In the genomic region with DNA sequence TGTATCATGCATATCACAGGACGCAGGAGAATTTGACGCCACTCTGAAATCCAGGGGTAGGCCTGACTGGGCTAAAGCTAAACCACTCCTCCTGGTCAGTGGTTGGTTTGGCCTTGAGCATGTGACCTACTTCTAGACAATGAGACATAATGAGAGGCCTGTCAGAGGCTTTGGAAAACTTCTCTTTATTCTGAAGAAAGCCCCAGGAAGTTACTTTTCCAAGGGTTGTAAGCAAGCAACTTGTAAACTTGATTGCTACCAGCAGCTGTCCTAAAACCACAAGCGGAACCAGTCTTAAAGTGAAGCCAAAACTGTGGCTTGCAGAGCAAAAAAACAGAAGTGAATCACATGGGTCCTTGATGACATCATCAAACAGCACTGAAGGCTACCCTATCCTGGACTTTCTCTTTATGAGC, we compare ENCODE assay signal across 9 cellular contexts.
DNase-seq lines count a peak whose midpoint lies in the region; ATAC-seq, FAIRE-seq and TF ChIP-seq lines count a peak whose summit lies in the region.
"Had no signal": no experiment of that assay in that cellular context is flagged by ENCODE, and none has a peak within 500 bp of the region (broad histone marks: within the 10 kb centered on the region; RNA-seq: fewer than 3 reads in every experiment).

No MANE protein-coding gene starts in this region.

- no peaks in the 10 kb centered on the region for H3K27me3 ChIP-seq in BLaER1

- peaks cover 10% of the 10 kb centered on the region; the same call in 1 of the 2 replicates for H3K9me3 ChIP-seq in BLaER1

- peaks cover 36% of the 10 kb centered on the region for H3K4me1 ChIP-seq in BLaER1

- CTCF ChIA-PET in activated CD8-positive, alpha-beta T cell treated with anti-CD3 and anti-CD28 coated beads for 36 hours (lab: Charles Lee), result no interaction called here

- H3K36me3 ChIP-seq in BLaER1, result 0 out of 2 replicates have a peak, but pooled peaks cover 3% of the 10 kb centered on the region

- peak overlapping the region; percentile 60 for H3K27ac ChIP-seq in BLaER1

- intact Hi-C loops in activated CD8-positive, alpha-beta T cell treated with anti-CD3 and anti-CD28 coated beads for 36 hours (cut with micrococcal nuclease), result no loop called here

- TF ChIP-seq CTCF in activated CD8-positive, alpha-beta T cell treated with anti-CD3 and anti-CD28 coated beads for 36 hours (IDR thresholded peaks at IDR 0.05), result no peak
- TF ChIP-seq CTCF in osteocyte (IDR thresholded peaks at IDR 0.05), result no peak

- H3K4me3 Mint-ChIP-seq in activated CD8-positive, alpha-beta T cell treated with anti-CD3 and anti-CD28 coated beads for 36 hours, result no peak overlapping the region
- no peak overlapping the region for H3K4me3 Mint-ChIP-seq in osteocyte (ENCODE audit: unreplicated experiment)
- H3K4me3 Mint-ChIP-seq: CD8-positive, alpha-beta T cell had no signal

- no peak overlapping the region for H3K9ac ChIP-seq in BLaER1

- H4K20me1 ChIP-seq in BLaER1, result no peaks in the 10 kb centered on the region

- H3K4me3 ChIP-seq in BLaER1, result no peak overlapping the region

- DNase-seq in NAMALWA (ENCODE audit: low spot score), result peak; percentile 69
- peak; percentile 54 for DNase-seq in mucosa of gallbladder (ENCODE audit: low spot score)
- DNase-seq in frontal cortex (ENCODE audit: low spot score in 2 of 2), result no peak
- no peak for DNase-seq in NCI-H1048 (lab: John Stamatoyannopoulos, UW)
- no peak for DNase-seq in activated CD8-positive, alpha-beta T cell treated with anti-CD3 and anti-CD28 coated beads for 36 hours
- no peak for DNase-seq in osteocyte (ENCODE audit: extremely low spot score, unreplicated experiment)
- DNase-seq: CD8-positive, alpha-beta T cell had no signal

- POLR2A ChIA-PET in activated CD8-positive, alpha-beta T cell treated with anti-CD3 and anti-CD28 coated beads for 36 hours (lab: Charles Lee), result no interaction called here

- no peak for FAIRE-seq in frontal cortex (lab: Jason Lieb, UNC)

- no peak overlapping the region for H3K27ac Mint-ChIP-seq in activated CD8-positive, alpha-beta T cell treated with anti-CD3 and anti-CD28 coated beads for 36 hours
- H3K27ac Mint-ChIP-seq in osteocyte (ENCODE audit: unreplicated experiment), result no peak overlapping the region
- H3K27ac Mint-ChIP-seq: CD8-positive, alpha-beta T cell had no signal

- H3K4me2 ChIP-seq in BLaER1, result peak overlapping the region; percentile 67

- peaks cover 3% of the 10 kb centered on the region for H3K9me3 Mint-ChIP-seq in activated CD8-positive, alpha-beta T cell treated with anti-CD3 and anti-CD28 coated beads for 36 hours
- H3K9me3 Mint-ChIP-seq in osteocyte (ENCODE audit: unreplicated experiment), result no peaks in the 10 kb centered on the region
- H3K9me3 Mint-ChIP-seq: CD8-positive, alpha-beta T cell had no signal

- no peaks in the 10 kb centered on the region for H3K27me3 Mint-ChIP-seq in activated CD8-positive, alpha-beta T cell treated with anti-CD3 and anti-CD28 coated beads for 36 hours
- H3K27me3 Mint-ChIP-seq in osteocyte (ENCODE audit: unreplicated experiment), result no peaks in the 10 kb centered on the region

- peaks cover 2% of the 10 kb centered on the region for H3K36me3 Mint-ChIP-seq in activated CD8-positive, alpha-beta T cell treated with anti-CD3 and anti-CD28 coated beads for 36 hours (ENCODE audit: low read depth)
- H3K36me3 Mint-ChIP-seq in osteocyte (ENCODE audit: unreplicated experiment), result no peaks in the 10 kb centered on the region

- ATAC-seq in esophagus mucosa, result peak; percentile 70
- ATAC-seq in activated CD8-positive, alpha-beta T cell treated with anti-CD3 and anti-CD28 coated beads for 36 hours, result no peak
- ATAC-seq: CD8-positive, alpha-beta T cell had no signal

- no peaks in the 10 kb centered on the region for H3K4me1 Mint-ChIP-seq in activated CD8-positive, alpha-beta T cell treated with anti-CD3 and anti-CD28 coated beads for 36 hours (ENCODE audit: low read depth)
- H3K4me1 Mint-ChIP-seq in osteocyte (ENCODE audit: unreplicated experiment), result peaks cover 32% of the 10 kb centered on the region

Comparison
In these comparisons a context has a peak if more than half of its experiments do, and no peak if none do; other contexts are left out.
1. DNase-seq: peak in NAMALWA (single experiment) and mucosa of gallbladder (single experiment); none in frontal cortex (0 of 2), NCI-H1048 (single experiment), activated CD8-positive, alpha-beta T cell treated with anti-CD3 and anti-CD28 coated beads for 36 hours (single experiment) and osteocyte (single experiment).